In the genomic region with DNA sequence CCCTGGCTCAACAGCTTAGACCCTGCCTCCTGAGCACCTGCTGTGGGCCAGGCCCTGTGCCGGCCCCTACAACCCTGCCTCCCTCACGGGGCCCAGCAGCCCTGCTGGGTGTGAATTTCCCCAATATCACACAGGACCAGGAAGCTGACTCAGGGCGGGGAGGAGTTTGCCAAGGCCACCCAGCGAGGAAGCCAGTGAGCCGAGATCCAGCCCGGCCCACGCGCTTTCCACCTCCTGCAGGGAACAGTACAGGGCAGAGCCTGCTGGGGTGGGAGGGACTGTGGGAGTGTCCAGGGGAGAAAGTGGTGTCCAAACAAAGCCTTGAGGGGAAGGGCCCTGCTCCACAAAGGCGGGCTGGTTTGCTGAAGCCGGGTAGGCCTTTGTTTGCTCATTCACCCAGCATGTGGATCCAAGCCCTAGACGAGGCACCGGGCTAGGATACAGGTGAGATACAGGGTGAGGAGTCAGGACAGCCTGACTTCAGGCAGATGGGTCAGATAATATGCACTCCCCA, we compare ENCODE assay signal across 8 cellular contexts. TPM values are rescaled to one million over a fixed set of nuclear protein-coding genes. Genes with fewer than 3 reads are reported as not detected.
DNase-seq lines count a peak whose midpoint lies in the region; ATAC-seq and TF ChIP-seq lines count a peak whose summit lies in the region.

No MANE protein-coding gene starts in this region.

- 0% methylated on average over 8 of the region's 12 CpGs for WGBS in mammary epithelial cell (ENCODE audit: low coverage, missing lambda C conversion rate)

- BruUV-seq in mammary epithelial cell (replicated peaks; lab: Mats Ljungman, UMichigan): no TSS peak

- H3K4me3 ChIP-seq in mammary epithelial cell (replicated peaks in 1 of 3; ENCODE audit: insufficient read depth in 1 of 3, low read depth in 2 of 3, low read length in 3 of 3): no peak overlapping the region
- no peak overlapping the region for H3K4me3 ChIP-seq in kidney epithelial cell (ENCODE audit: low read depth, low read length)

- DNase-seq in DMS153 treated with DMSO at 0.1 percent for 48 hours (lab: John Stamatoyannopoulos, UW; ENCODE audit: unreplicated experiment): peak; percentile 67
- peak; percentile 68 for DNase-seq in NCI-H146 treated with DMSO at 0.1 percent for 48 hours (lab: John Stamatoyannopoulos, UW; ENCODE audit: unreplicated experiment)
- DNase-seq in mammary epithelial cell: peak; percentile 96
- DNase-seq in kidney epithelial cell (ENCODE audit: low read depth): peak; percentile 92
- peak; percentile 88 for DNase-seq in smooth muscle cell of the brain vasculature (ENCODE audit: low read depth, low spot score)

- no peaks in the 10 kb centered on the region for H3K79me2 ChIP-seq in mammary epithelial cell (ENCODE audit: insufficient read depth, low read length)

- H3K36me3 ChIP-seq in mammary epithelial cell (ENCODE audit: insufficient read depth, low read length) (no peaks in the 10 kb centered on the region), kidney epithelial cell (ENCODE audit: control insufficient read depth, insufficient read depth, low read length) (no peaks in the 10 kb centered on the region)

- intact Hi-C loops in mammary epithelial cell (cut with micrococcal nuclease): loop anchor here (1.0 kb wide), 1 partner anchor 17 kb away; no protein-coding TSS in a partner anchor

- peak overlapping the region; percentile 54 for H3K27ac ChIP-seq in mammary epithelial cell (ENCODE audit: insufficient read depth, low read depth, low read length)

- no peak for TF ChIP-seq CTCF in mammary epithelial cell (conservative IDR thresholded peaks at IDR 0.05 in 1 of 2, IDR thresholded peaks at IDR 0.05 in 1 of 2; ENCODE audit: extremely low read depth in 1 of 2, insufficient read depth in 1 of 2, low read depth in 1 of 2, low read length in 2 of 2)
- TF ChIP-seq CTCF in kidney epithelial cell (IDR thresholded peaks at IDR 0.05; ENCODE audit: insufficient read depth, low read length, poor library complexity, severe bottlenecking): no peak

- H3K27me3 ChIP-seq in mammary epithelial cell (ENCODE audit: insufficient read depth, low read length) (no peaks in the 10 kb centered on the region), kidney epithelial cell (ENCODE audit: control insufficient read depth, insufficient read depth, low read length) (no peaks in the 10 kb centered on the region)

- CTCF ChIA-PET in mammary epithelial cell (lab: Charles Lee; ENCODE audit: low non-redundant PET): interaction anchor here (0.6 kb wide), 2 partner anchors 10 to 17 kb away, joined by 3 read pairs; no protein-coding TSS in a partner anchor

- no peaks in the 10 kb centered on the region for H3K9me3 ChIP-seq in mammary epithelial cell (replicated peaks; ENCODE audit: insufficient read depth, low read length)

- H2AFZ ChIP-seq in mammary epithelial cell (ENCODE audit: low read depth, low read length): peak overlapping the region; percentile 18

- peaks cover 50% of the 10 kb centered on the region for H3K4me1 ChIP-seq in mammary epithelial cell (ENCODE audit: insufficient read depth, low read length)

- ATAC-seq in HG03521 (IDR thresholded peaks at IDR 0.05; ENCODE audit: unreplicated experiment) (no peak), GM18502 (IDR thresholded peaks at IDR 0.05; ENCODE audit: poor library complexity, unreplicated experiment) (no peak), HG02938 (IDR thresholded peaks at IDR 0.05; ENCODE audit: unreplicated experiment) (no peak)

- dilution Hi-C loops in mammary epithelial cell (cut with HindIII; ENCODE audit: low sequenced_read_pairs): loop anchor here (5.0 kb wide), 4 partner anchors 55 to 110 kb away; no protein-coding TSS in a partner anchor

- no peaks in the 10 kb centered on the region for H4K20me1 ChIP-seq in mammary epithelial cell (ENCODE audit: insufficient read depth, low read length)

- H3K4me2 ChIP-seq in mammary epithelial cell (ENCODE audit: insufficient read depth, low read depth, low read length): peak overlapping the region; percentile 51

- in situ Hi-C loops in mammary epithelial cell (cut with MboI; ENCODE audit: low sequenced_read_pairs in 2 of 2): no loop called here

- H3K9ac ChIP-seq in mammary epithelial cell (ENCODE audit: insufficient read depth, low read length): no peak overlapping the region

RNA-seq across cellular contexts. Expression of gene RPL3, which starts 26.8 kb away (rescaled TPM):
- total RNA-seq in mammary epithelial cell (1,000 to 10,000 TPM; 1,970 to 2,165 TPM), kidney epithelial cell (2,742 and 3,058 TPM in 2 replicates)
- polyA plus RNA-seq in mammary epithelial cell: 3,548 TPM
- polyA minus RNA-seq in mammary epithelial cell: 1,634 TPM

RNA-seq across cellular contexts. Expression of gene PDGFB, which starts 47.8 kb away (rescaled TPM):
- total RNA-seq in mammary epithelial cell (10 to 100 TPM; 11.2 to 29.2 TPM), kidney epithelial cell (159 and 165 TPM in 2 replicates)
- polyA plus RNA-seq in mammary epithelial cell: 9.1 TPM
- 32.0 TPM for polyA minus RNA-seq in mammary epithelial cell

RNA-seq across cellular contexts. Expression of gene SYNGR1, which starts 57.2 kb away (rescaled TPM):
- total RNA-seq in mammary epithelial cell: 1 to 10 TPM in 1 of 2 donors, under 1 TPM in 1; 0.89 to 1.5 TPM
- polyA plus RNA-seq in mammary epithelial cell: 0.23 TPM
- polyA minus RNA-seq in mammary epithelial cell: not detected
- total RNA-seq in kidney epithelial cell: 1.0 and 2.0 TPM in 2 replicates
